In the genomic region with DNA sequence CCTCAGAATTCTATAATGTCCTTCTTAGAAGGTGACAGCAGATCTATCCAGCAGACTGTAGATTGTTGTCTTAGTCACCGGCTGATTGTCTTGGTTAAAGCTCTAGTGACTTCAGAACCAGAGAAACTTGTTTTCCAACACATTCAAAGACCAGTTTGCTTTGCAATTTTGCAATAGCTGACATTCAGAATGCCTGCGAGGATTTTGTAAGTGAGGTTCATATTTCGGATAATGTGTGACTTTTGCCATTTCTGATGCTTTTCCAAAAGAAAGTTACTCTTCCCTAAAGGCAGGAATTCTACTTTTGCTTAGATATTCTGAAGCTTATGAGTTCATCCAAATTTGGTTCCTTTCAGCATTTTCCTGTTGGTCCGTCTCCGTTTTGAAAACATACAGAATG, we compare ENCODE assay signal across 12 cellular contexts. TPM values are rescaled to one million over a fixed set of nuclear protein-coding genes. Genes with fewer than 3 reads are reported as not detected.
DNase-seq lines count a peak whose midpoint lies in the region; ATAC-seq, FAIRE-seq and TF ChIP-seq lines count a peak whose summit lies in the region.
"Had no signal": no experiment of that assay in that cellular context is flagged by ENCODE, and none has a peak within 500 bp of the region (broad histone marks: within the 10 kb centered on the region; RNA-seq: fewer than 3 reads in every experiment).

No MANE protein-coding gene starts in this region.

- WGBS in stomach, 5 donors = 33 to 50% (median 39%) methylated on average over 5 of the region's 5 CpGs

- no peaks in the 10 kb centered on the region for H3K36me3 Mint-ChIP-seq in immature natural killer cell

- no peak for TF ChIP-seq EP300 in stomach (IDR thresholded peaks at IDR 0.05)

- TF ChIP-seq POLR2A in breast epithelium (IDR thresholded peaks at IDR 0.05) (no peak), stomach (IDR thresholded peaks at IDR 0.05) (no peak)

- TF ChIP-seq CTCF in breast epithelium (IDR thresholded peaks at IDR 0.05) (no peak), kidney (IDR thresholded peaks at IDR 0.05; ENCODE audit: borderline replicate concordance, extremely low read depth, insufficient read depth) (no peak), stomach (IDR thresholded peaks at IDR 0.05) (no peak)

- H3K36me3 ChIP-seq in breast epithelium (no peaks in the 10 kb centered on the region), kidney (ENCODE audit: control insufficient read depth in 1 of 2, insufficient read depth in 2 of 2, low read length in 2 of 2) (peaks cover 0 to 3% of the 10 kb centered on the region in 2 donors), stomach (peaks cover 0 to 5% (median 0%) of the 10 kb centered on the region in 4 donors)

- no peak for ATAC-seq in HG03280 (IDR thresholded peaks at IDR 0.05; ENCODE audit: unreplicated experiment)

- H3K4me3 ChIP-seq in breast epithelium (no peak overlapping the region), kidney (ENCODE audit: low read length in 2 of 2) (no peak overlapping the region), stomach (no peak overlapping the region)

- peak overlapping the region in 1 of 2 donors; percentile 42 for H3K9ac ChIP-seq in kidney (ENCODE audit: low read length in 2 of 2)

- H3K9me3 ChIP-seq in breast epithelium = no peaks in the 10 kb centered on the region
- no peaks in the 10 kb centered on the region for H3K9me3 ChIP-seq in kidney (ENCODE audit: control insufficient read depth in 1 of 2, low read length in 2 of 2)
- no peaks in the 10 kb centered on the region for H3K9me3 ChIP-seq in stomach

- peaks cover 0 to 2% (median 0%) of the 10 kb centered on the region in 3 donors for H3K27me3 Mint-ChIP-seq in immature natural killer cell (ENCODE audit: low read depth in 3 of 3)

- H3K27ac ChIP-seq in breast epithelium = peak overlapping the region; percentile 77 to 87
- peak overlapping the region; percentile 61 to 65 for H3K27ac ChIP-seq in kidney (ENCODE audit: low read depth in 2 of 2, low read length in 2 of 2)
- H3K27ac ChIP-seq in stomach = peak overlapping the region in 4 of 5 donors; percentile 45 to 80 (median 70)
- H3K27ac ChIP-seq: HL-60 had no signal

- H3K4me1 Mint-ChIP-seq in immature natural killer cell = no peaks in the 10 kb centered on the region

- no peak for FAIRE-seq in kidney (lab: Jason Lieb, UNC)

- no peak overlapping the region for H3K27ac Mint-ChIP-seq in immature natural killer cell

- no peak overlapping the region for H3K4me3 Mint-ChIP-seq in immature natural killer cell

- intact Hi-C loops in breast epithelium (cut with DNase I; ENCODE audit: low total_unique reads) = no loop called here
- intact Hi-C loops in kidney (cut with DNase I) = no loop called here
- intact Hi-C loops in stomach (cut with DNase I; ENCODE audit: low total_unique reads) = no loop called here

- H3K27me3 ChIP-seq in breast epithelium (no peaks in the 10 kb centered on the region), stomach (no peaks in the 10 kb centered on the region)

- no peaks in the 10 kb centered on the region for H3K9me3 Mint-ChIP-seq in immature natural killer cell

- peaks cover 0 to 19% of the 10 kb centered on the region in 2 donors for H3K4me1 ChIP-seq in breast epithelium
- H3K4me1 ChIP-seq in kidney (ENCODE audit: control insufficient read depth in 1 of 2, insufficient read depth in 1 of 2, low read depth in 1 of 2, low read length in 2 of 2) = peaks cover 43 to 45% of the 10 kb centered on the region in 2 donors
- H3K4me1 ChIP-seq in stomach = peaks cover 48 to 68% (median 63%) of the 10 kb centered on the region in 4 donors

- peak; percentile 73 for DNase-seq in HT-29 (ENCODE audit: low spot score)
- no peak for DNase-seq in breast epithelium (ENCODE audit: low spot score in 2 of 2)
- DNase-seq in kidney = no peak
- DNase-seq in stomach = no peak
- DNase-seq in AG08395 (ENCODE audit: low spot score) = no peak
- DNase-seq in NK-92 (lab: John Stamatoyannopoulos, UW; ENCODE audit: unreplicated experiment) = no peak
- DNase-seq in immature natural killer cell = no peak
- DNase-seq: activated CD4-positive, CD25-positive, alpha-beta regulatory T cell; NCI-H1105 treated with DMSO at 0.1 percent for 48 hours had no signal

RNA-seq across cellular contexts. Expression of a gene that starts 13.2 kb away (rescaled TPM):
- total RNA-seq in HT-29 (2014; rRNA removed; shearing (Covaris generic)) = 2,475 and 2,514 TPM in 2 replicates
- total RNA-seq in breast epithelium (100 to 1,000 TPM in 2 of 3 donors, 10 to 100 TPM in 1; 17.1 to 639 (median 492) TPM), kidney (381 TPM), stomach (1,000 to 10,000 TPM in 1 of 5 donors, 100 to 1,000 TPM in 2, 10 to 100 TPM in 2; 29.8 to 1,508 (median 255) TPM)
- polyA plus RNA-seq in kidney (ENCODE audit: insufficient read depth, low read depth, low replicate concordance) (425 TPM), stomach (100 to 1,000 TPM in 2 of 3 donors, 10 to 100 TPM in 1; 54.5 to 255 (median 184) TPM), immature natural killer cell (10 to 100 TPM in 2 of 3 donors, 1 to 10 TPM in 1; 4.3 to 29.1 (median 22.4) TPM)

RNA-seq across cellular contexts. Expression of a gene that starts 21.4 kb away (rescaled TPM):
- total RNA-seq in HT-29 (2014; rRNA removed; shearing (Covaris generic)) = not detected in 2 replicates
- total RNA-seq in breast epithelium = 10 to 100 TPM; 39.1 to 83.2 (median 51.2) TPM
- total RNA-seq in kidney = 66.0 TPM
- polyA plus RNA-seq in kidney (ENCODE audit: insufficient read depth, low read depth, low replicate concordance) = 69.9 TPM
- 100 to 1,000 TPM in 1 of 5 donors, 10 to 100 TPM in 3, 1 to 10 TPM in 1; 8.8 to 197 (median 31.6) TPM for total RNA-seq in stomach
- 100 to 1,000 TPM in 1 of 3 donors, 10 to 100 TPM in 2; 53.2 to 138 (median 54.9) TPM for polyA plus RNA-seq in stomach
- 1 to 10 TPM in 2 of 3 donors, under 1 TPM in 1; 0.72 to 5.7 (median 1.9) TPM for polyA plus RNA-seq in immature natural killer cell
- total RNA-seq: OCI-LY7 had no signal

RNA-seq across cellular contexts. Expression of a gene that starts 26.5 kb away (rescaled TPM):
- total RNA-seq in HT-29 (2014; rRNA removed; shearing (Covaris generic)) = 1,318 and 1,477 TPM in 2 replicates
- total RNA-seq in breast epithelium = 10 to 100 TPM in 2 of 3 donors, 1 to 10 TPM in 1; 3.5 to 19.3 (median 13.1) TPM
- total RNA-seq in kidney = 43.9 TPM
- 40.3 TPM for polyA plus RNA-seq in kidney (ENCODE audit: insufficient read depth, low read depth, low replicate concordance)
- total RNA-seq in stomach = 100 to 1,000 TPM in 3 of 5 donors, 10 to 100 TPM in 2; 33.5 to 287 (median 171) TPM
- polyA plus RNA-seq in stomach = 1,000 to 10,000 TPM in 2 of 3 donors, 100 to 1,000 TPM in 1; 388 to 1,069 (median 1,022) TPM
- polyA plus RNA-seq in immature natural killer cell = 1 to 10 TPM in 1 of 3 donors, not detected in 2; 2.8 TPM
- total RNA-seq: OCI-LY7 had no signal

RNA-seq across cellular contexts. Expression of a gene that starts 38.2 kb away (rescaled TPM):
- total RNA-seq in HT-29 (2014; rRNA removed; shearing (Covaris generic)) = 137 and 149 TPM in 2 replicates
- total RNA-seq in breast epithelium = 10 to 100 TPM; 20.5 to 28.8 (median 27.7) TPM
- total RNA-seq in kidney = 30.3 TPM
- polyA plus RNA-seq in kidney (ENCODE audit: insufficient read depth, low read depth, low replicate concordance) = 62.7 TPM
- 10 to 100 TPM in 2 of 5 donors, 1 to 10 TPM in 3; 4.7 to 30.4 (median 7.2) TPM for total RNA-seq in stomach
- 10 to 100 TPM; 18.8 to 28.0 (median 24.2) TPM for polyA plus RNA-seq in stomach
- polyA plus RNA-seq in immature natural killer cell = 10 to 100 TPM; 47.7 to 82.5 (median 54.9) TPM

RNA-seq across cellular contexts. Expression of a gene that starts 42.1 kb away (rescaled TPM):
- 10.3 and 13.9 TPM in 2 replicates for total RNA-seq in HT-29 (2014; rRNA removed; shearing (Covaris generic))
- total RNA-seq in breast epithelium (1 to 10 TPM; 3.5 to 5.1 (median 3.6) TPM), kidney (7.2 TPM), stomach (10 to 100 TPM in 2 of 5 donors, 1 to 10 TPM in 2, under 1 TPM in 1; under 0.01 to 32.2 (median 5.4) TPM)
- polyA plus RNA-seq in kidney (ENCODE audit: insufficient read depth, low read depth, low replicate concordance) (2.2 TPM), stomach (1 to 10 TPM; 3.2 to 10.0 (median 9.5) TPM), immature natural killer cell (1 to 10 TPM in 2 of 3 donors, under 1 TPM in 1; 0.93 to 1.2 (median 1.0) TPM)
